ENCODE assay signal across 6 cellular contexts in the genomic region with DNA sequence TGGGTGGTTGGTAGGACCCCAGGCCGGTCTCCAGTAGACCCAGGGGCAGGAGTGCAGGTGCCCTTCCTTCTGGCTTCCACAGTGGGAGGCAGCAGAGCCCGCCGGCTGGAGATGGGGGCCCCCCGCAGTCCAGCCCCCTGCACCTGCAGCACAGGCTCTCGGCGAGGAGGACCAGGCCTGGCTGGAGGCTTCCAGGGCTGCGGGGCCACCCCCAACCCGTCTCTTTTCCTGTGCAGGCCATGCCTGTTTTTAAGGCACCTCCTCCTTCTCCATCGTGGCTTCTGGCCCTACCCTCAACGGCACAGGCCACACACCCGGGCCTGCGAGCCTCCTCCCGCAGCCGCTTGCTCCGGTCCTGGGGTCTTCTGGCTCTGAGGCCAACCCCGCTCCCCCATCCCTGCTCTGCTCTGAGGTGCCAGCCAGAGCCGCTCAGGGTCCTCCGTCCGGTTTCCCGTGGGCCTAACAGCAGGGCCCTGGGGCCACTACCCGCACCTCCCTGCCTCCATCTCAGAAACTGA.
"Had no signal": no experiment of that assay in that cellular context is flagged by ENCODE, and none has a peak within 500 bp of the region (broad histone marks: within the 10 kb centered on the region; RNA-seq: fewer than 3 reads in every experiment).

No MANE protein-coding gene starts in this region.

- DNase-seq: GM23248, H9, HCEC 1CT, KBM-7 had no signal

- H3K27ac Mint-ChIP-seq: H9, IgD-negative memory B cell had no signal

- H3K36me3 Mint-ChIP-seq: IgD-negative memory B cell had no signal

- H3K4me3 Mint-ChIP-seq: H9, IgD-negative memory B cell had no signal

- ATAC-seq: HepG2 had no signal
